Comparison of ENCODE assay signal across 8 cellular contexts in genomic region chr6:41735427-41736206, GRCh38. TPM values are rescaled to one million over a fixed set of nuclear protein-coding genes. Genes with fewer than 3 reads are reported as not detected.
DNase-seq lines count a peak whose midpoint lies in the region; ATAC-seq and TF ChIP-seq lines count a peak whose summit lies in the region.

TFEB (minus strand) TSS chr6:41735608; CDS start chr6:41691213, 44,395 bp downstream.

- H3K27me3 Mint-ChIP-seq in progenitor cell of endocrine pancreas: peaks cover 24% of the 10 kb centered on the region

- H3K4me1 Mint-ChIP-seq in progenitor cell of endocrine pancreas (ENCODE audit: low read depth): peaks cover 2% of the 10 kb centered on the region

- H3K36me3 Mint-ChIP-seq in progenitor cell of endocrine pancreas (ENCODE audit: insufficient read depth): no peaks in the 10 kb centered on the region

- TF ChIP-seq CTCF in GM12873 (IDR thresholded peaks at IDR 0.05; ENCODE audit: insufficient read depth, low read depth, low read length, missing control alignments) (peak; percentile 83), progenitor cell of endocrine pancreas (IDR thresholded peaks at IDR 0.05; ENCODE audit: unreplicated experiment) (peak; percentile 95)

- intact Hi-C loops in left cardiac atrium (cut with DNase I): no loop called here

- DNase-seq in NCI-H1417 (lab: John Stamatoyannopoulos, UW): peak; percentile 86 to 90 (median 90)
- peak; percentile 86 to 91 (median 89) for DNase-seq in T-helper 1 cell
- peak; percentile 84 for DNase-seq in amniotic epithelial cell (ENCODE audit: low read depth)
- peak; percentile 95 for DNase-seq in left cardiac atrium
- DNase-seq in progenitor cell of endocrine pancreas (ENCODE audit: low spot score, unreplicated experiment): peak; percentile 94
- DNase-seq in ureter (ENCODE audit: low spot score): peak; percentile 95

- H3K4me3 Mint-ChIP-seq in progenitor cell of endocrine pancreas (ENCODE audit: low read depth): peak within 1 kb of the TSS; percentile 57

- H3K27ac Mint-ChIP-seq in progenitor cell of endocrine pancreas: no peak within 1 kb of the TSS

- H3K9me3 Mint-ChIP-seq in progenitor cell of endocrine pancreas (ENCODE audit: low read depth): no peaks in the 10 kb centered on the region

- ATAC-seq in HG02759 (IDR thresholded peaks at IDR 0.05; ENCODE audit: unreplicated experiment) (peak; percentile 56), left cardiac atrium (peak; percentile 65)

RNA-seq across cellular contexts. Expression of gene TFEB, which starts in this region (rescaled TPM):
- total RNA-seq in left cardiac atrium (10 to 100 TPM; 33.3 to 34.6 TPM), progenitor cell of endocrine pancreas (0.48 and 0.55 TPM in 2 replicates), ureter (29.4 TPM)

Comparison
In these comparisons a context has a peak if more than half of its experiments do, and no peak if none do; other contexts are left out.
1. Peak in every context shown above with its lines: DNase-seq and ATAC-seq.
2. RNA of gene TFEB (total RNA-seq): 33.3 to 34.6 TPM in left cardiac atrium and 29.4 TPM in ureter (single experiment); 0.48 to 0.55 TPM in progenitor cell of endocrine pancreas; every median in the first group is over 10 times any median in the second.
3. Peak in DNase-seq in progenitor cell of endocrine pancreas; RNA of the gene not detected or under 1 TPM.